In the genomic region with DNA sequence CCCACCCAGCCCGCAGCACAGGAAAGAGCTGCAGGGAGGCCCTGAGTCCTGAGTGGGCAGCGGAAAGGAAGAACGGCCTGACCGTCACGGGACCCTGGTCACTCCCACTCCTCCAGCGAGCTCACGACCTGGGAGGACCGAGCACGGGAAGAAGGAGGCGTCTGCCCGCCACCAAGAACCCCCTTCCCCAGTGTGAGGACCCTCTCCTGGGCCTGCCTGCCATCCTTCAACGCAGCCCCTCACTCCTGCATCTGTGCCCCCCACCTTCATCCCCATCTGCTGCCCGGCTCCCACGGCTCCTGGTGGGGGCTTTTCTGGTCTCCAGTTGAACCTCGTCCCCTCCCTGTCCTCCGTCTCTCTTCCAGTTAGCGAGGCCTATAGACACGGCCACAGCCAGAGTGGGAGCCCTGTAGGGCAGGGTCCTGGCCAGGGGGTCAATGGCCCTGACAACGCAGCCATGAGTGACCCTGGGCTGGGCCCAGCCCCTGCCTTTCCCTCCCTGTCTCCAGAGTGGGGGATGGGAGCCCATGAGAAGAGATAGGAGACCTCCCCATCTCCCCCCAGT, we compare ENCODE assay signal across 21 cellular contexts. TPM values are rescaled to one million over a fixed set of nuclear protein-coding genes. Genes with fewer than 3 reads are reported as not detected.
A peak's percentile ranks its signal among the peaks of the same experiment; 100 is the strongest.
DNase-seq lines count a peak whose midpoint lies in the region; ATAC-seq and TF ChIP-seq lines count a peak whose summit lies in the region.
"Had no signal": no experiment of that assay in that cellular context is flagged by ENCODE, and none has a peak within 500 bp of the region (broad histone marks: within the 10 kb centered on the region; RNA-seq: fewer than 3 reads in every experiment).

No MANE protein-coding gene starts in this region.

- peaks cover 4% of the 10 kb centered on the region for H3K27me3 Mint-ChIP-seq in dendritic cell treated with granulocyte-macrophage colony-stimulating factor and Interleukin-4, amounts not matched to agents 40 ng/mL and 50 ng/mL, for 4 days

- peak overlapping the region; percentile 16 for H3K27ac Mint-ChIP-seq in dendritic cell treated with granulocyte-macrophage colony-stimulating factor and Interleukin-4, amounts not matched to agents 40 ng/mL and 50 ng/mL, for 4 days

- TF ChIP-seq EP300 in upper lobe of left lung (IDR thresholded peaks at IDR 0.05), result no peak

- no peak for TF ChIP-seq POLR2A in upper lobe of left lung (IDR thresholded peaks at IDR 0.05)

- H3K36me3 ChIP-seq in right atrium auricular region (no peaks in the 10 kb centered on the region), upper lobe of left lung (peaks cover 0 to 4% (median 0%) of the 10 kb centered on the region in 4 donors)
- H3K36me3 ChIP-seq: BE2C, HAP-1 had no signal

- no peaks in the 10 kb centered on the region for H3K4me1 ChIP-seq in right atrium auricular region
- no peaks in the 10 kb centered on the region for H3K4me1 ChIP-seq in upper lobe of left lung
- H3K4me1 ChIP-seq: BE2C, HAP-1 had no signal

- H3K4me1 Mint-ChIP-seq in dendritic cell treated with granulocyte-macrophage colony-stimulating factor and Interleukin-4, amounts not matched to agents 40 ng/mL and 50 ng/mL, for 4 days (ENCODE audit: low read depth), result peaks cover 21% of the 10 kb centered on the region

- DNase-seq in right atrium auricular region (ENCODE audit: low spot score), result peak; percentile 23
- no peak for DNase-seq in Right ventricle myocardium inferior (ENCODE audit: missing footprints)
- no peak for DNase-seq in omental fat pad (ENCODE audit: low spot score)
- DNase-seq in upper lobe of left lung, result peak in 1 of 2 donors; percentile 50
- DNase-seq: BE2C; DMS79; GM23248; IMR-90; NCI-H1105; NCI-H146; NCI-H2029 treated with DMSO at 0.1 percent for 48 hours; NCI-H226; NCI-H510A treated with DMSO at 0.1 percent for 48 hours; NCI-H748 treated with DMSO at 0.1 percent for 48 hours; NK-92 treated with Interleukin-12 subunit alpha and Interleukin-12 subunit beta, amount 100 ng/mL, for 24 hours; SIG-M5 had no signal

- ATAC-seq in Right ventricle myocardium inferior (no peak), omental fat pad (ENCODE audit: low FRiP score) (peak; percentile 11), upper lobe of left lung (ENCODE audit: low FRiP score in 2 of 2) (peak; percentile 4 to 25), HG02840 (IDR thresholded peaks at IDR 0.05; ENCODE audit: low FRiP score, unreplicated experiment) (no peak), HG02870 (IDR thresholded peaks at IDR 0.05; ENCODE audit: unreplicated experiment) (no peak)

- TF ChIP-seq CTCF in right atrium auricular region (IDR thresholded peaks at IDR 0.05) (no peak), omental fat pad (IDR thresholded peaks at IDR 0.05) (no peak), upper lobe of left lung (IDR thresholded peaks at IDR 0.05) (no peak)

- no peak overlapping the region for H3K4me3 Mint-ChIP-seq in dendritic cell treated with granulocyte-macrophage colony-stimulating factor and Interleukin-4, amounts not matched to agents 40 ng/mL and 50 ng/mL, for 4 days

- H3K36me3 Mint-ChIP-seq in dendritic cell treated with granulocyte-macrophage colony-stimulating factor and Interleukin-4, amounts not matched to agents 40 ng/mL and 50 ng/mL, for 4 days (ENCODE audit: low read depth), result peaks cover 45% of the 10 kb centered on the region

- H3K9me3 ChIP-seq in right atrium auricular region, result peaks cover 0 to 6% of the 10 kb centered on the region in 2 donors
- H3K9me3 ChIP-seq in upper lobe of left lung, result peaks cover 0 to 6% (median 1%) of the 10 kb centered on the region in 4 donors
- H3K9me3 ChIP-seq: BE2C had no signal

- peaks cover 14% of the 10 kb centered on the region for H3K9me3 Mint-ChIP-seq in dendritic cell treated with granulocyte-macrophage colony-stimulating factor and Interleukin-4, amounts not matched to agents 40 ng/mL and 50 ng/mL, for 4 days

- intact Hi-C loops in Right ventricle myocardium inferior (cut with DNase I), result no loop called here
- intact Hi-C loops in dendritic cell treated with granulocyte-macrophage colony-stimulating factor and Interleukin-4, amounts not matched to agents 40 ng/mL and 50 ng/mL, for 4 days (cut with micrococcal nuclease), result no loop called here

- 93 to 94% methylated on average over 10 to 19 of the region's 19 CpGs for WGBS in upper lobe of left lung, 2 donors

- H3K27me3 ChIP-seq in right atrium auricular region (no peaks in the 10 kb centered on the region), upper lobe of left lung (no peaks in the 10 kb centered on the region)
- H3K27me3 ChIP-seq: BE2C had no signal

- H3K4me3 ChIP-seq in right atrium auricular region, result no peak overlapping the region
- H3K4me3 ChIP-seq in upper lobe of left lung, result no peak overlapping the region
- H3K4me3 ChIP-seq: GM23248, HAP-1 had no signal

- H3K27ac ChIP-seq in right atrium auricular region (no peak overlapping the region), upper lobe of left lung (no peak overlapping the region)
- H3K27ac ChIP-seq: GM23248, RWPE1 had no signal

RNA-seq across cellular contexts. Expression of a gene that starts 41.3 kb away (rescaled TPM):
- total RNA-seq in right atrium auricular region (10 to 100 TPM; 33.4 to 34.9 TPM), Right ventricle myocardium inferior (36.0 TPM), omental fat pad (100 to 1,000 TPM in 1 of 4 donors, 10 to 100 TPM in 3; 33.7 to 118 (median 59.5) TPM), upper lobe of left lung (100 to 1,000 TPM in 1 of 6 donors, 10 to 100 TPM in 5; 50.1 to 135 (median 76.4) TPM)

Comparison
In these comparisons a context has a peak if more than half of its experiments do, and no peak if none do; other contexts are left out.
1. ATAC-seq: peak in omental fat pad (single experiment) and upper lobe of left lung (2 of 2); none in Right ventricle myocardium inferior (single experiment), HG02840 (single experiment) and HG02870 (single experiment).